Comparison of ENCODE assay signal across 21 cellular contexts in the genomic region with DNA sequence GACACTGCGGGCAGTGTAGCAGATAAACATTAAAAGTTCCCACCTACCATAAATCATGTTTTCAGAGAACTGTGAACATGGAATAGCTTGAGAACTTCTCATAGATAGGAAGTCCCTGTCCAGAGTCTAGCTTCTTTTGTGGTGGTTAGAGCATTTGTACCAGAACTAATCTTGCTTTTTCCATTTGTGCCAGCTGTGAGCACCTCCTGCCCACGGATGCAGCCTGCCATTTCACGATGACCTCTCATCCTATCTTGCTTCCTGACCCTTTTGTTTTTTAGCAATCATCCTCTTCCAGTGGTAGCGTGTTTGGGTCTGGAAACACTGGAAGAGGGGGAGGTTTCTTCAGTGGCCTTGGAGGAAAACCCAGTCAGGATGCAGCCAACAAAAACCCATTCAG.
"Had no signal": no experiment of that assay in that cellular context is flagged by ENCODE, and none has a peak within 500 bp of the region (broad histone marks: within the 10 kb centered on the region; RNA-seq: fewer than 3 reads in every experiment).

No MANE protein-coding gene starts in this region.

- H3K4me3 Mint-ChIP-seq: activated CD8-positive, alpha-beta T cell treated with anti-CD3 and anti-CD28 coated beads, Interleukin-2, amount 10 ng/mL, durations not matched to agents 7 days and 5 days; activated naive CD8-positive, alpha-beta T cell; activated T-cell treated with anti-CD3 and anti-CD28 coated beads, Interleukin-2, amount 50 U/mL, for 24 hours; activated T-helper 17 cell treated with anti-CD3 and anti-CD28 coated beads, Interleukin-2, amount 50 U/mL, for 72 hours; natural killer cell treated with Interleukin-12 subunit alpha and Interleukin-12 subunit beta and Interleukin-15 and Interleukin-18, amount 100 ng/mL, for 72 hours had no signal

- H3K27me3 ChIP-seq: adrenal gland, ascending aorta, brain microvascular endothelial cell, left lung, spleen, tibial artery had no signal

- H3K4me1 ChIP-seq: ascending aorta had no signal

- H3K27me3 Mint-ChIP-seq: activated naive CD8-positive, alpha-beta T cell; activated T-cell treated with anti-CD3 and anti-CD28 coated beads, Interleukin-2, amount 50 U/mL, for 24 hours; activated T-helper 17 cell treated with anti-CD3 and anti-CD28 coated beads, Interleukin-2, amount 50 U/mL, for 72 hours; natural killer cell treated with Interleukin-12 subunit alpha and Interleukin-12 subunit beta and Interleukin-15 and Interleukin-18, amount 100 ng/mL, for 72 hours had no signal

- DNase-seq: activated CD4-positive, alpha-beta T cell treated with anti-CD3 and anti-CD28 coated beads for 1 hour; activated CD4-positive, alpha-beta T cell treated with anti-CD3 and anti-CD28 coated beads, Interleukin-2, amount 50 U/mL, for 1 hour; activated CD8-positive, alpha-beta memory T cell treated with anti-CD3 and anti-CD28 coated beads, Interleukin-2, amount 50 U/mL, for 4 hours; activated CD8-positive, alpha-beta T cell treated with anti-CD3 and anti-CD28 coated beads, Interleukin-2, amount 10 ng/mL, durations not matched to agents 7 days and 5 days; activated naive CD4-positive, alpha-beta T cell; activated T-cell treated with anti-CD3 and anti-CD28 coated beads, Interleukin-2, amount 50 U/mL, for 24 hours; adrenal gland; brain microvascular endothelial cell; caudate nucleus; left lung; mammary epithelial cell; SK-N-SH; spleen; stimulated activated CD4-positive, alpha-beta T cell treated with anti-CD3 and anti-CD28 coated beads, Interleukin-4, amount 100 ng/mL, for 24 hours; stimulated activated naive CD4-positive, alpha-beta T cell treated with Interleukin-2 at 50 U/mL for 16 hours; tibial artery had no signal

- H3K9me3 ChIP-seq: adrenal gland, SK-N-SH had no signal

- ATAC-seq: activated CD8-positive, alpha-beta T cell treated with anti-CD3 and anti-CD28 coated beads, Interleukin-2, amount 10 ng/mL, durations not matched to agents 7 days and 5 days; activated T-helper 17 cell treated with anti-CD3 and anti-CD28 coated beads, Interleukin-2, amount 50 U/mL, for 72 hours; left lung; natural killer cell treated with Interleukin-12 subunit alpha and Interleukin-12 subunit beta and Interleukin-15 and Interleukin-18, amount 100 ng/mL, for 72 hours had no signal

- H3K27ac ChIP-seq: ascending aorta, brain microvascular endothelial cell, left lung, parathyroid adenoma, tibial artery had no signal

- H3K27ac Mint-ChIP-seq: activated T-cell treated with anti-CD3 and anti-CD28 coated beads, Interleukin-2, amount 50 U/mL, for 24 hours; natural killer cell treated with Interleukin-12 subunit alpha and Interleukin-12 subunit beta and Interleukin-15 and Interleukin-18, amount 100 ng/mL, for 72 hours had no signal

- H3K4me3 ChIP-seq: adrenal gland, ascending aorta, left lung, spleen, tibial artery had no signal
